Comparison of ENCODE assay signal across 22 cellular contexts in the genomic region with DNA sequence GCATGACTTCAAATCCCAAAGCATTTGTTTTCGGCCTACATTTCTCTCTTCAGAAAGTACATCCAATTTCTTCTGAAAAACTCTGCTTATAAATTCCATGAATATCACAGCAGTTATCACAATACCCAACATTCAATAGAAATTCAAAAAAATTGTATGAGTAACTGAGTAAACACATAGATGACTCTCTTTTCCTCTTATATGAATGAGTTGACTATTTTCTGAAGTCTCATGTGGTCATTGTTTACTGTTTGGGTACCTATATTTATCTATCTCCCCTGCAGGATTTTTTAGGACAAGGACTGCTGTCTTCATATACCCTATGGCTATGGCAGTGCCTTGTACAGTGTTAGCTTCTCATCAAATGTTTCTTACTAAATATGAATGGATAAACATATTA.
"Had no signal": no experiment of that assay in that cellular context is flagged by ENCODE, and none has a peak within 500 bp of the region (broad histone marks: within the 10 kb centered on the region; RNA-seq: fewer than 3 reads in every experiment).

No MANE protein-coding gene starts in this region.

- H3K4me1 ChIP-seq: esophagus muscularis mucosa, foreskin keratinocyte, gastrocnemius medialis, heart right ventricle, left lung, lower lobe of right lung had no signal

- ATAC-seq: effector memory CD8-positive, alpha-beta T cell; foreskin keratinocyte; gastrocnemius medialis; heart right ventricle; left cardiac atrium; left lung; left ventricle myocardium superior; lower lobe of right lung; mucosa of descending colon; naive thymus-derived CD8-positive, alpha-beta T cell had no signal

- H3K36me3 ChIP-seq: esophagus muscularis mucosa, gastrocnemius medialis, heart right ventricle, left lung, lower lobe of right lung had no signal

- H3K27me3 ChIP-seq: esophagus muscularis mucosa, foreskin keratinocyte, gastrocnemius medialis, heart right ventricle, left lung had no signal

- FAIRE-seq: endometrium, islet of Langerhans, keratinocyte had no signal

- H3K27ac ChIP-seq: esophagus muscularis mucosa, foreskin keratinocyte, gastrocnemius medialis, heart right ventricle, left lung, lower lobe of right lung had no signal

- H3K4me3 ChIP-seq: esophagus muscularis mucosa, gastrocnemius medialis, heart right ventricle, left lung, lower lobe of right lung, mucosa of descending colon had no signal

- H3K9me3 ChIP-seq: esophagus muscularis mucosa, gastrocnemius medialis, left lung, lower lobe of right lung, mucosa of descending colon had no signal

- DNase-seq: cortex of kidney; effector CD8-positive, alpha-beta T cell; effector memory CD8-positive, alpha-beta T cell; endodermal cell; foreskin keratinocyte; gastrocnemius medialis; glutamatergic neuron; head of caudate nucleus; heart right ventricle; hippocampal formation; left cardiac atrium; left lung; left ventricle myocardium superior; lower lobe of right lung; mesenchymal stem cell; mucosa of descending colon; naive B cell; naive thymus-derived CD8-positive, alpha-beta T cell had no signal
